8 cellular contexts compared by ENCODE assay signal in genomic region chr18:58671122-58671940, GRCh38. TPM values are rescaled to one million over a fixed set of nuclear protein-coding genes. Genes with fewer than 3 reads are reported as not detected.
DNase-seq lines count a peak whose midpoint lies in the region; ATAC-seq and TF ChIP-seq lines count a peak whose summit lies in the region.

TSS of gene MALT1 (plus strand) at chr18:58671465. CDS start at chr18:58671644, 179 bp downstream.

- H3K27ac Mint-ChIP-seq in activated CD4-positive, alpha-beta T cell treated with anti-CD3 and anti-CD28 coated beads for 36 hours, result peak within 1 kb of the TSS; percentile 96

- peaks cover 20% of the 10 kb centered on the region for H3K36me3 Mint-ChIP-seq in activated CD4-positive, alpha-beta T cell treated with anti-CD3 and anti-CD28 coated beads for 36 hours (ENCODE audit: low read depth)

- POLR2A ChIA-PET in activated CD4-positive, alpha-beta T cell treated with anti-CD3 and anti-CD28 coated beads for 36 hours (lab: Charles Lee), result interaction anchor here (0.6 to 1.4 kb wide), 8 partner anchors 10 to 126 kb away, joined by 3 to 8 read pairs (median 4); no protein-coding TSS in a partner anchor

- H3K9me3 Mint-ChIP-seq in activated CD4-positive, alpha-beta T cell treated with anti-CD3 and anti-CD28 coated beads for 36 hours (ENCODE audit: low read depth), result no peaks in the 10 kb centered on the region

- peak; percentile 75 for ATAC-seq in HG03439 (IDR thresholded peaks at IDR 0.05; ENCODE audit: unreplicated experiment)
- ATAC-seq in activated CD4-positive, alpha-beta T cell treated with anti-CD3 and anti-CD28 coated beads for 36 hours, result peak; percentile 83

- H3K4me3 ChIP-seq in choroid plexus epithelial cell (ENCODE audit: low read depth, low read length), result peak within 1 kb of the TSS; percentile 73

- H3K27ac ChIP-seq in layer of hippocampus (ENCODE audit: low read depth, low read length), result peak within 1 kb of the TSS; percentile 84

- CTCF ChIA-PET in activated CD4-positive, alpha-beta T cell treated with anti-CD3 and anti-CD28 coated beads for 36 hours (lab: Charles Lee), result interaction anchor here (0.6 to 2.7 kb wide), 11 partner anchors 10 to 151 kb away, joined by 3 to 16 read pairs (median 4); no protein-coding TSS in a partner anchor

- H3K4me3 Mint-ChIP-seq in activated CD4-positive, alpha-beta T cell treated with anti-CD3 and anti-CD28 coated beads for 36 hours, result peak within 1 kb of the TSS; percentile 98

- H3K4me1 Mint-ChIP-seq in activated CD4-positive, alpha-beta T cell treated with anti-CD3 and anti-CD28 coated beads for 36 hours, result peaks cover 63% of the 10 kb centered on the region

- intact Hi-C loops in activated CD4-positive, alpha-beta T cell treated with anti-CD3 and anti-CD28 coated beads for 36 hours (cut with DNase I, micrococcal nuclease), result loop anchor here (1.0 to 10.0 kb wide), 10 partner anchors 17 to 1233 kb away; partner anchors contain the start of genes LMAN1 (in 1 of the 2) and SEC11C (in 1 of the 2)

- DNase-seq in Ammon's horn (ENCODE audit: low spot score) (peak; percentile 94), GM19238 (ENCODE audit: insufficient read length, low spot score) (peak; percentile 87), NCI-H524 (lab: John Stamatoyannopoulos, UW) (peak; percentile 74 to 83), choroid plexus epithelial cell (ENCODE audit: low read depth) (peak; percentile 89)
- DNase-seq in activated CD4-positive, alpha-beta T cell treated with anti-CD3 and anti-CD28 coated beads for 36 hours, result peak; percentile 97
- DNase-seq in stimulated activated CD4-positive, alpha-beta T cell treated with anti-CD3 and anti-CD28 coated beads, Interleukin-1b, Interleukin-23, amount 100 ng/mL, for 4 hours (ENCODE audit: low read depth in 2 of 2), result peak; percentile 94 to 98

- no peaks in the 10 kb centered on the region for H3K27me3 ChIP-seq in layer of hippocampus (ENCODE audit: control insufficient read depth, insufficient read depth, low read length)

- no peaks in the 10 kb centered on the region for H3K27me3 Mint-ChIP-seq in activated CD4-positive, alpha-beta T cell treated with anti-CD3 and anti-CD28 coated beads for 36 hours

- no peak for TF ChIP-seq CTCF in choroid plexus epithelial cell (conservative IDR thresholded peaks at IDR 0.05; ENCODE audit: low read depth, low read length)

RNA-seq across cellular contexts. Expression of gene MALT1, which starts in this region (rescaled TPM):
- total RNA-seq in activated CD4-positive, alpha-beta T cell treated with anti-CD3 and anti-CD28 coated beads for 36 hours, result 10 to 100 TPM; 39.3 to 40.5 TPM

Comparison
In these comparisons a context has a peak if more than half of its experiments do, and no peak if none do; other contexts are left out.
1. Peak in every context shown above with its lines: DNase-seq, ATAC-seq, H3K4me3 ChIP-seq and H3K27ac ChIP-seq.